1 cellular context compared by ENCODE assay signal in the genomic region with DNA sequence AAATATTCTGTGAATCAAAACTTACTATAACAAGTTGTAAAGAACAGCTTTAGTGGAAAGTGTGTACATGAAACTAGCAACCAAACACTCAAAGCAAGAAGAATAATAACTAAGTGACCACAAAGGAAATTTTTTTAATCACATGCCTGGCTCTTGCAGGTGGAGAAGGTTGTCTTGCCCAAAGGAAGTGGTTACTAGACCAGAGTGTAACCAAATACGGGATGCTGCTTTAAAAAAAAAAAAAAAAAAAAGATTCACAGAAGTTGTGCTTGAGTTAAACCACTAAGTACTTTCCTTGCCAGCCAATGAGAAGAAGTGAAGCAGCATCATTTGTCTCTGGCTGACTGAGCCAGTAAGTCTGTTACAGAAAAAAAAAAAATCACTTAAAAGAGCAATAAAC.
TF ChIP-seq lines count a peak whose summit lies in the region.

No MANE protein-coding gene starts in this region.

TF ChIP-seq in SK-N-SH treated with all-trans-retinoic acid at 6 μM for 48 hours, 23 proteins besides CTCF, POLR2A, EP300 and RAD21 (continued from another document):
- TF ChIP-seq, protein P1, sequence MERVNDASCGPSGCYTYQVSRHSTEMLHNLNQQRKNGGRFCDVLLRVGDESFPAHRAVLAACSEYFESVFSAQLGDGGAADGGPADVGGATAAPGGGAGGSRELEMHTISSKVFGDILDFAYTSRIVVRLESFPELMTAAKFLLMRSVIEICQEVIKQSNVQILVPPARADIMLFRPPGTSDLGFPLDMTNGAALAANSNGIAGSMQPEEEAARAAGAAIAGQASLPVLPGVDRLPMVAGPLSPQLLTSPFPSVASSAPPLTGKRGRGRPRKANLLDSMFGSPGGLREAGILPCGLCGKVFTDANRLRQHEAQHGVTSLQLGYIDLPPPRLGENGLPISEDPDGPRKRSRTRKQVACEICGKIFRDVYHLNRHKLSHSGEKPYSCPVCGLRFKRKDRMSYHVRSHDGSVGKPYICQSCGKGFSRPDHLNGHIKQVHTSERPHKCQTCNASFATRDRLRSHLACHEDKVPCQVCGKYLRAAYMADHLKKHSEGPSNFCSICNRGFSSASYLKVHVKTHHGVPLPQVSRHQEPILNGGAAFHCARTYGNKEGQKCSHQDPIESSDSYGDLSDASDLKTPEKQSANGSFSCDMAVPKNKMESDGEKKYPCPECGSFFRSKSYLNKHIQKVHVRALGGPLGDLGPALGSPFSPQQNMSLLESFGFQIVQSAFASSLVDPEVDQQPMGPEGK (CRISPR knock-in tag; IDR thresholded peaks at IDR 0.05; ENCODE audit: borderline replicate concordance): no peak
- no peak for TF ChIP-seq OSR1 (CRISPR knock-in tag; IDR thresholded peaks at IDR 0.05)
- TF ChIP-seq GLIS3 (CRISPR knock-in tag; IDR thresholded peaks at IDR 0.05): no peak
- no peak for TF ChIP-seq RARB (CRISPR knock-in tag; IDR thresholded peaks at IDR 0.05)
- no peak for TF ChIP-seq BACH2 (CRISPR knock-in tag; IDR thresholded peaks at IDR 0.05; ENCODE audit: borderline replicate concordance)
- no peak for TF ChIP-seq TCF4 (CRISPR knock-in tag; IDR thresholded peaks at IDR 0.05; ENCODE audit: borderline replicate concordance)
- no peak for TF ChIP-seq ZNF565 (CRISPR knock-in tag; conservative IDR thresholded peaks at IDR 0.05; ENCODE audit: low read depth)
- TF ChIP-seq, protein P2, sequence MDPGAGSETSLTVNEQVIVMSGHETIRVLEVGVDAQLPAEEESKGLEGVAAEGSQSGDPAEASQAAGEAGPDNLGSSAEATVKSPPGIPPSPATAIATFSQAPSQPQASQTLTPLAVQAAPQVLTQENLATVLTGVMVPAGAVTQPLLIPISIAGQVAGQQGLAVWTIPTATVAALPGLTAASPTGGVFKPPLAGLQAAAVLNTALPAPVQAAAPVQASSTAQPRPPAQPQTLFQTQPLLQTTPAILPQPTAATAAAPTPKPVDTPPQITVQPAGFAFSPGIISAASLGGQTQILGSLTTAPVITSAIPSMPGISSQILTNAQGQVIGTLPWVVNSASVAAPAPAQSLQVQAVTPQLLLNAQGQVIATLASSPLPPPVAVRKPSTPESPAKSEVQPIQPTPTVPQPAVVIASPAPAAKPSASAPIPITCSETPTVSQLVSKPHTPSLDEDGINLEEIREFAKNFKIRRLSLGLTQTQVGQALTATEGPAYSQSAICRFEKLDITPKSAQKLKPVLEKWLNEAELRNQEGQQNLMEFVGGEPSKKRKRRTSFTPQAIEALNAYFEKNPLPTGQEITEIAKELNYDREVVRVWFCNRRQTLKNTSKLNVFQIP (CRISPR knock-in tag; IDR thresholded peaks at IDR 0.05; ENCODE audit: borderline replicate concordance, low read depth): no peak
- TF ChIP-seq TOX (CRISPR knock-in tag; IDR thresholded peaks at IDR 0.05; ENCODE audit: borderline replicate concordance): no peak
- TF ChIP-seq ESRRG (CRISPR knock-in tag; IDR thresholded peaks at IDR 0.05): no peak
- no peak for TF ChIP-seq SNAI2 (CRISPR knock-in tag; IDR thresholded peaks at IDR 0.05)
- TF ChIP-seq ZC3H10 (CRISPR knock-in tag; IDR thresholded peaks at IDR 0.05): no peak
- TF ChIP-seq ZFP3 (CRISPR knock-in tag; IDR thresholded peaks at IDR 0.05): no peak
- TF ChIP-seq, protein P3, sequence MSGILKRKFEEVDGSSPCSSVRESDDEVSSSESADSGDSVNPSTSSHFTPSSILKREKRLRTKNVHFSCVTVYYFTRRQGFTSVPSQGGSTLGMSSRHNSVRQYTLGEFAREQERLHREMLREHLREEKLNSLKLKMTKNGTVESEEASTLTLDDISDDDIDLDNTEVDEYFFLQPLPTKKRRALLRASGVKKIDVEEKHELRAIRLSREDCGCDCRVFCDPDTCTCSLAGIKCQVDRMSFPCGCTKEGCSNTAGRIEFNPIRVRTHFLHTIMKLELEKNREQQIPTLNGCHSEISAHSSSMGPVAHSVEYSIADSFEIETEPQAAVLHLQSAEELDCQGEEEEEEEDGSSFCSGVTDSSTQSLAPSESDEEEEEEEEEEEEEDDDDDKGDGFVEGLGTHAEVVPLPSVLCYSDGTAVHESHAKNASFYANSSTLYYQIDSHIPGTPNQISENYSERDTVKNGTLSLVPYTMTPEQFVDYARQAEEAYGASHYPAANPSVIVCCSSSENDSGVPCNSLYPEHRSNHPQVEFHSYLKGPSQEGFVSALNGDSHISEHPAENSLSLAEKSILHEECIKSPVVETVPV (CRISPR knock-in tag; IDR thresholded peaks at IDR 0.05): no peak
- TF ChIP-seq CSDC2 (CRISPR knock-in tag; IDR thresholded peaks at IDR 0.05): no peak
- no peak for TF ChIP-seq ZNF70 (CRISPR knock-in tag; IDR thresholded peaks at IDR 0.05)
- TF ChIP-seq ZFP30 (CRISPR knock-in tag; IDR thresholded peaks at IDR 0.05): no peak
